ENCODE assay signal across 11 cellular contexts in the genomic region with DNA sequence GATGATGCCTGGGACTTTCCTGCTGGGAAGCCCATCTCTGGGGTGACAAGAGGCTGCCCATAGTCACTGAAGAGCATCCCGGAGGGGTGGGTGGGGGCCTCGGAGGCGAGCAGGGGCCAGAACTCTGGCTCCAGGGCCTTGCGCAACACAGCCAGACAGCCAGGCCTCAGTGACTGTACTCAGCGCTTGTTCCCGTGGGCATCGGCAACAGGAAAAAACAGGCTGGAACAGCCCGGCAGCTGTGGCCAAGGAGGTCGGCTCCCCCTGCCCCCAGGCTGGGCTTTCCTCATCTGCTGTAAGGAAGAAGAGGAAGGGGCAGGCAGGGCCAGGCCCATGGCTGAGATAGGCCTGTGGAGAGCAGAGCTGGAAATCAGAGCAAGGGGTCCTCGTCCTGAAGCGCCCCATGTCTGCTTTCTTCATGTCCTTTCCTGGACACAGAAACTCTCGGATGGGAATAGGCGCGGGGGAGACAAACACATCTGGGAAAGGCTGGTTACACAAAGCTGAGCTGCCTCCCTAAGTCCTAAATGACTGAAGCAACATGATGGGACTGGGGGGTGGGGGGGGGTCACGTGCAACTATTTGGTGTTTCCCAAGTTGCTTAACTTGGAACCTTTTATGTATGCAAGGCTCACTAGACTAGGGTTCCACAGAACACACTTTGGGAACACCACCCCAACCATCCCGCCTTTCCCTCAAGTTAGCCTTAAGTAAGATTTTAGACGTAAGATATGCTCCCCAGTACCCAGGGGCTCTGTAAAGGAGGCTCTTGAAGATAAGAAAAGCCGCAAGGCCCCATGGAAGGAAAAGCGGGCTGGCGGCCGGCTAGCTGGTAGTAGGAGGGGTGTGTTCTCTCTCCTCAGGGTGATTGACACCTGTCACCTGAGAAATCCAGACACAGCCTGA. TPM values are rescaled to one million over a fixed set of nuclear protein-coding genes. Genes with fewer than 3 reads are reported as not detected.
DNase-seq lines count a peak whose midpoint lies in the region; ATAC-seq and TF ChIP-seq lines count a peak whose summit lies in the region.
"Had no signal": no experiment of that assay in that cellular context is flagged by ENCODE, and none has a peak within 500 bp of the region (broad histone marks: within the 10 kb centered on the region; RNA-seq: fewer than 3 reads in every experiment).

No MANE protein-coding gene starts in this region.

- H3K27ac ChIP-seq in hepatocyte (peak overlapping the region; percentile 55), sigmoid colon (peak overlapping the region; percentile 90 to 99 (median 98))
- H3K27ac ChIP-seq: neural progenitor cell had no signal

- TF ChIP-seq CTCF in chondrocyte (IDR thresholded peaks at IDR 0.05) (no peak), hepatocyte (IDR thresholded peaks at IDR 0.05; ENCODE audit: poor library complexity) (no peak), sigmoid colon (IDR thresholded peaks at IDR 0.05) (no peak)

- H3K9me3 ChIP-seq in hepatocyte (ENCODE audit: low read depth) (no peaks in the 10 kb centered on the region), sigmoid colon (no peaks in the 10 kb centered on the region)

- no peaks in the 10 kb centered on the region for H4K20me1 ChIP-seq in hepatocyte (ENCODE audit: insufficient read depth, poor library complexity, severe bottlenecking)

- DNase-seq in ELF-1 (ENCODE audit: low read depth, low spot score) (peak; percentile 88), chondrocyte (ENCODE audit: low spot score) (no peak), hepatocyte (ENCODE audit: low spot score) (peak; percentile 51), sigmoid colon (peak; percentile 94), DMS114 treated with DMSO at 0.1 percent for 48 hours (lab: John Stamatoyannopoulos, UW; ENCODE audit: unreplicated experiment) (no peak)
- DNase-seq in stimulated activated effector memory CD8-positive, alpha-beta T cell treated with anti-CD3 and anti-CD28 coated beads, Interleukin-12 subunit alpha, Interleukin-12 subunit beta, amount 100 ng/mL, for 72 hours (ENCODE audit: low spot score in 2 of 2), result no peak
- DNase-seq: NCI-H345 had no signal

- intact Hi-C loops in sigmoid colon (cut with DNase I), result no loop called here

- H3K79me2 ChIP-seq in hepatocyte, result peaks cover 87% of the 10 kb centered on the region

- no peaks in the 10 kb centered on the region for H3K9me2 ChIP-seq in hepatocyte (replicated peaks; ENCODE audit: insufficient read depth)

- no peak for ATAC-seq in stimulated activated effector memory CD8-positive, alpha-beta T cell treated with anti-CD3 and anti-CD28 coated beads, Interleukin-12 subunit alpha, Interleukin-12 subunit beta, amount 100 ng/mL, for 72 hours
- ATAC-seq in HG02852 (IDR thresholded peaks at IDR 0.05; ENCODE audit: unreplicated experiment) (no peak), GM21717 (IDR thresholded peaks at IDR 0.05; ENCODE audit: unreplicated experiment) (no peak)

- no peak for TF ChIP-seq POLR2A in sigmoid colon (IDR thresholded peaks at IDR 0.05)

- TF ChIP-seq EP300 in sigmoid colon (IDR thresholded peaks at IDR 0.05), result peak in 2 of 4 donors; percentile 1 to 23

- peaks cover 2% of the 10 kb centered on the region for H3K36me3 Mint-ChIP-seq in chondrocyte (ENCODE audit: low read depth)
- no peaks in the 10 kb centered on the region for H3K36me3 Mint-ChIP-seq in stimulated activated effector memory CD8-positive, alpha-beta T cell treated with anti-CD3 and anti-CD28 coated beads, Interleukin-12 subunit alpha, Interleukin-12 subunit beta, amount 100 ng/mL, for 72 hours
- H3K36me3 Mint-ChIP-seq: neural progenitor cell had no signal

- no peaks in the 10 kb centered on the region for H3K27me3 ChIP-seq in hepatocyte
- H3K27me3 ChIP-seq in sigmoid colon, result no peaks in the 10 kb centered on the region
- H3K27me3 ChIP-seq: neural progenitor cell had no signal

- no peak overlapping the region for H3K4me2 ChIP-seq in hepatocyte
- H3K4me2 ChIP-seq: neural progenitor cell had no signal

- H3K27me3 Mint-ChIP-seq in chondrocyte (ENCODE audit: low read depth), result no peaks in the 10 kb centered on the region

- H3K36me3 ChIP-seq in hepatocyte (replicated peaks; ENCODE audit: insufficient read depth, low read depth) (no peaks in the 10 kb centered on the region), sigmoid colon (no peaks in the 10 kb centered on the region)
- H3K36me3 ChIP-seq: neural progenitor cell had no signal

- H3K9me3 Mint-ChIP-seq in chondrocyte (ENCODE audit: low read depth), result no peaks in the 10 kb centered on the region
- H3K9me3 Mint-ChIP-seq in stimulated activated effector memory CD8-positive, alpha-beta T cell treated with anti-CD3 and anti-CD28 coated beads, Interleukin-12 subunit alpha, Interleukin-12 subunit beta, amount 100 ng/mL, for 72 hours, result no peaks in the 10 kb centered on the region
- H3K9me3 Mint-ChIP-seq: neural progenitor cell; T-helper 1 cell treated with Interleukin-12 subunit alpha and Interleukin-12 subunit beta and Interleukin-4 antibody, amounts not matched to agents 30 μg/mL and 1 μg/mL, for 36 hours had no signal

- H3K4me3 ChIP-seq in hepatocyte, result no peak overlapping the region
- no peak overlapping the region for H3K4me3 ChIP-seq in sigmoid colon
- H3K4me3 ChIP-seq: neural progenitor cell had no signal

- peak overlapping the region; percentile 87 for H3K27ac Mint-ChIP-seq in chondrocyte (ENCODE audit: unreplicated experiment)
- no peak overlapping the region for H3K27ac Mint-ChIP-seq in stimulated activated effector memory CD8-positive, alpha-beta T cell treated with anti-CD3 and anti-CD28 coated beads, Interleukin-12 subunit alpha, Interleukin-12 subunit beta, amount 100 ng/mL, for 72 hours
- H3K27ac Mint-ChIP-seq: neural progenitor cell; T-helper 1 cell treated with Interleukin-12 subunit alpha and Interleukin-12 subunit beta and Interleukin-4 antibody, amounts not matched to agents 30 μg/mL and 1 μg/mL, for 36 hours had no signal

- no peak overlapping the region for H3K4me3 Mint-ChIP-seq in chondrocyte (ENCODE audit: unreplicated experiment)
- H3K4me3 Mint-ChIP-seq in stimulated activated effector memory CD8-positive, alpha-beta T cell treated with anti-CD3 and anti-CD28 coated beads, Interleukin-12 subunit alpha, Interleukin-12 subunit beta, amount 100 ng/mL, for 72 hours, result no peak overlapping the region
- H3K4me3 Mint-ChIP-seq: neural progenitor cell; T-helper 1 cell treated with Interleukin-12 subunit alpha and Interleukin-12 subunit beta and Interleukin-4 antibody, amounts not matched to agents 30 μg/mL and 1 μg/mL, for 36 hours had no signal

- H3K4me1 ChIP-seq in hepatocyte (ENCODE audit: insufficient read depth) (peaks cover 27% of the 10 kb centered on the region), sigmoid colon (peaks cover 0 to 100% (median 100%) of the 10 kb centered on the region in 4 donors)

- 73% methylated on average over 19 of the region's 21 CpGs for WGBS in hepatocyte (ENCODE audit: low lambda C conversion rate, missing lambda C conversion rate)
- 80 to 85% methylated on average over 21 of the region's 21 CpGs for WGBS in sigmoid colon, 2 donors

- peaks cover 89% of the 10 kb centered on the region for H3K4me1 Mint-ChIP-seq in chondrocyte (ENCODE audit: low read depth)
- H3K4me1 Mint-ChIP-seq in stimulated activated effector memory CD8-positive, alpha-beta T cell treated with anti-CD3 and anti-CD28 coated beads, Interleukin-12 subunit alpha, Interleukin-12 subunit beta, amount 100 ng/mL, for 72 hours, result peaks cover 23% of the 10 kb centered on the region

- no peak overlapping the region for H2AFZ ChIP-seq in hepatocyte
- H2AFZ ChIP-seq: neural progenitor cell had no signal

RNA-seq across cellular contexts. Expression of a gene that starts 30.7 kb away (rescaled TPM):
- 348 to 488 TPM (median 481 TPM) in 3 replicates for total RNA-seq in chondrocyte
- 38.3 and 72.4 TPM in 2 replicates for total RNA-seq in hepatocyte
- polyA plus RNA-seq in hepatocyte, result 81.2 and 91.2 TPM in 2 replicates
- total RNA-seq in sigmoid colon, result 100 to 1,000 TPM in 3 of 4 donors, 10 to 100 TPM in 1; 66.3 to 761 (median 213) TPM
- 100 to 1,000 TPM in 1 of 3 donors, 10 to 100 TPM in 1, 1 to 10 TPM in 1; 6.0 to 104 (median 10.4) TPM for polyA plus RNA-seq in sigmoid colon

Comparison
In these comparisons a context has a peak if more than half of its experiments do, and no peak if none do; other contexts are left out.
1. DNase-seq: peak in ELF-1 (single experiment), hepatocyte (single experiment) and sigmoid colon (single experiment); none in chondrocyte (single experiment), stimulated activated effector memory CD8-positive, alpha-beta T cell treated with anti-CD3 and anti-CD28 coated beads, Interleukin-12 subunit alpha, Interleukin-12 subunit beta, amount 100 ng/mL, for 72 hours (0 of 2) and DMS114 treated with DMSO at 0.1 percent for 48 hours (single experiment).